8 cellular contexts compared by ENCODE assay signal in the genomic region with DNA sequence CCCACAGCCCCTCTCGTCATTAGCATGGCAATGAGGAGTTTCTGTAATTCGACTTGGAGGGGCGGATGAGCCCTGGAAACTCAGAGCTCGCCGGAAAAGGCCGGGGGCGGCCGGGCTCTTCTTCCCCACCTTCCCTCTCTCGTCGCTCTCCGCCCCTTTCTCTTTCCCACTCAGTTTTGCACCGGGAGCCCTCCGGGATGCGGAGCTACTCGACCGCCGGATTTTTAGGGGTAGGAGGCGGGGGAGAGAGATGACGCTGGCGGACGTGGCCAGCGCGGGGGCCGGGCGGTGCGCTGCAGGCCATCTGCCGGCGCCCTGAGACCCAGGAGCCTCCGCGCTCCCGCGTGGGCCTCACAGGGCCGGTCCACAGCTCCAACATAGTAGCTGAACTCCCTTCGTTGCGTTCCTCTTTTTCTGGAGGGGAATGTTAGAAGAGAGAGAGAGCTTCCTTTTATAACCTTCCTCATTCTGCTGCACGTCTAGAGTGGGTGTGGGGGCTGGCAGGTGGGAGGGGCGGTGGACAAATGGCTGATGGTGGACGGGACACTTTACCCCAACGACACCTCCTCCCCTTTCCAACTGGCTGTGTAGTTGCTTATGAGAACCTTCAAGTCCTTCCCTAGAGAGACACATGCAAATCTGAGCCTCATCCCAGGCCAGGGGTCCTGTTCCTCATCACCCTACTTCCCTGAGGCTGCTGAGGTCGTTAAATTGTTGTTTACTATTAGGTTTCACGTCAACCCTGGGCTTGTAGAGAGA. TPM values are rescaled to one million over a fixed set of nuclear protein-coding genes. Genes with fewer than 3 reads are reported as not detected.
DNase-seq lines count a peak whose midpoint lies in the region; ATAC-seq, FAIRE-seq and TF ChIP-seq lines count a peak whose summit lies in the region.

No MANE protein-coding gene starts in this region.

- peaks cover 24% of the 10 kb centered on the region for H3K4me1 Mint-ChIP-seq in T-helper 17 cell

- H3K4me1 ChIP-seq in foreskin keratinocyte (peaks cover 12% of the 10 kb centered on the region), pancreas (peaks cover 0 to 8% (median 4%) of the 10 kb centered on the region in 3 donors)

- FAIRE-seq in H54 (lab: Jason Lieb, UNC) = no peak
- no peak for FAIRE-seq in pancreas (lab: Jason Lieb, UNC)

- no peak for DNase-seq in BJ (ENCODE audit: low read depth)
- DNase-seq in H54 (ENCODE audit: insufficient read length, low spot score) = no peak
- DNase-seq in T-helper 17 cell = no peak
- DNase-seq in foreskin keratinocyte = peak in 1 of 2 donors; percentile 32
- peak in 2 of 6 donors; percentile 27 to 35 for DNase-seq in pancreas
- no peak for DNase-seq in NK-92 treated with Interleukin-12 subunit alpha and Interleukin-12 subunit beta, amount 100 ng/mL, for 24 hours (lab: John Stamatoyannopoulos, UW)

- H3K36me3 ChIP-seq in BJ (ENCODE audit: control insufficient read depth, insufficient read depth, low read length) (no peaks in the 10 kb centered on the region), pancreas (no peaks in the 10 kb centered on the region)

- H3K4me3 Mint-ChIP-seq in T-helper 17 cell = peak overlapping the region; percentile 92

- H3K9me3 ChIP-seq in T-helper 17 cell (ENCODE audit: control insufficient read depth, low read length, poor library complexity, severe bottlenecking) = no peaks in the 10 kb centered on the region
- H3K9me3 ChIP-seq in pancreas = no peaks in the 10 kb centered on the region

- peaks cover 6% of the 10 kb centered on the region for H3K36me3 Mint-ChIP-seq in T-helper 17 cell (ENCODE audit: low read depth)

- TF ChIP-seq POLR2A in H54 (IDR thresholded peaks at IDR 0.05; ENCODE audit: low read depth, low read length) = peak; percentile 32; the same call in 1 of the 2 replicates

- no peak for TF ChIP-seq CTCF in BJ (IDR thresholded peaks at IDR 0.05; ENCODE audit: insufficient read depth, low read depth, low read length)
- peak; percentile 2 for TF ChIP-seq CTCF in foreskin keratinocyte (conservative IDR thresholded peaks at IDR 0.05)
- TF ChIP-seq CTCF in pancreas (IDR thresholded peaks at IDR 0.05) = no peak

- intact Hi-C loops in pancreas (cut with DNase I) = no loop called here

- ATAC-seq in T-helper 17 cell (no peak), foreskin keratinocyte (peak; percentile 4), pancreas (peak in 3 of 4 donors; percentile 28 to 61 (median 56)), HG03139 (IDR thresholded peaks at IDR 0.05; ENCODE audit: unreplicated experiment) (no peak), HG02885 (IDR thresholded peaks at IDR 0.05; ENCODE audit: poor library complexity, unreplicated experiment) (no peak)

- H3K4me3 ChIP-seq in BJ (ENCODE audit: low read depth, low read length) = peak overlapping the region; percentile 87
- peak overlapping the region; percentile 24 to 51 (median 34) for H3K4me3 ChIP-seq in pancreas

- CTCF ChIA-PET in BJ (lab: Yijun Ruan, JAX) = interaction anchor here (0.6 to 1.5 kb wide), 7 partner anchors 12 to 54 kb away, joined by 3 to 6 read pairs (median 3); partner anchors contain the start of gene HOXA5

- POLR2A ChIA-PET in BJ (lab: Charles Lee) = no interaction called here

- H3K27ac Mint-ChIP-seq in T-helper 17 cell = no peak overlapping the region

- peaks cover 84% of the 10 kb centered on the region for H3K27me3 Mint-ChIP-seq in T-helper 17 cell

- WGBS in pancreas, 2 donors = 7 to 8% methylated on average over 39 to 41 of the region's 41 CpGs

- H3K27me3 ChIP-seq in BJ (ENCODE audit: control insufficient read depth, insufficient read depth, low read length) = no peaks in the 10 kb centered on the region
- H3K27me3 ChIP-seq in foreskin keratinocyte = no peaks in the 10 kb centered on the region
- H3K27me3 ChIP-seq in pancreas = peaks cover 0 to 74% (median 20%) of the 10 kb centered on the region in 4 donors

- peak overlapping the region; percentile 89 for H3K27ac ChIP-seq in foreskin keratinocyte
- peak overlapping the region in 2 of 4 donors; percentile 47 to 60 for H3K27ac ChIP-seq in pancreas

RNA-seq across cellular contexts. Expression of gene HOXA1, which starts 1.1 kb away (rescaled TPM):
- polyA plus RNA-seq in BJ (2011; rRNA removed) (0.91 and 1.0 TPM in 2 replicates), foreskin keratinocyte (6.3 and 8.2 TPM in 2 replicates), pancreas (under 1 TPM in 1 of 2 donors, not detected in 1; 0.05 TPM)
- 0.62 and 0.81 TPM in 2 replicates for polyA minus RNA-seq in BJ (2011; rRNA and poly(A)+ RNA removed)
- total RNA-seq in T-helper 17 cell (under 1 TPM; 0.60 to 0.72 TPM), foreskin keratinocyte (7.5 and 8.3 TPM in 2 replicates), pancreas (under 1 TPM in 2 of 6 donors, not detected in 4; 0.12 to 0.16 TPM)

RNA-seq across cellular contexts. Expression of gene HOXA2, which starts 5.5 kb away (rescaled TPM):
- polyA plus RNA-seq in BJ (2011; rRNA removed) = 0.09 and 0.13 TPM in 2 replicates
- polyA minus RNA-seq in BJ (2011; rRNA and poly(A)+ RNA removed) = 0.19 TPM in 1 of 2 replicates, not detected in the other
- total RNA-seq in T-helper 17 cell = not detected
- 0.25 and 0.31 TPM in 2 replicates for total RNA-seq in foreskin keratinocyte
- 0.27 and 0.46 TPM in 2 replicates for polyA plus RNA-seq in foreskin keratinocyte
- under 1 TPM in 5 of 6 donors, not detected in 1; 0.09 to 0.53 (median 0.12) TPM for total RNA-seq in pancreas
- under 1 TPM; 0.27 to 0.28 TPM for polyA plus RNA-seq in pancreas

RNA-seq across cellular contexts. Expression of gene HOXA4, which starts 33.6 kb away (rescaled TPM):
- polyA plus RNA-seq in BJ (2011; rRNA removed) = 1.2 and 1.3 TPM in 2 replicates
- 0.90 and 1.0 TPM in 2 replicates for polyA minus RNA-seq in BJ (2011; rRNA and poly(A)+ RNA removed)
- under 1 TPM in 1 of 2 donors, not detected in 1; 0.26 TPM for total RNA-seq in T-helper 17 cell
- total RNA-seq in foreskin keratinocyte = 0.82 and 1.6 TPM in 2 replicates
- polyA plus RNA-seq in foreskin keratinocyte = 1.3 and 2.3 TPM in 2 replicates
- under 1 TPM; 0.19 to 0.98 (median 0.25) TPM for total RNA-seq in pancreas
- polyA plus RNA-seq in pancreas = 1 to 10 TPM; 1.9 to 2.4 TPM

RNA-seq across cellular contexts. Expression of gene HOXA5, which starts 46.5 kb away (rescaled TPM):
- polyA plus RNA-seq in BJ (2011; rRNA removed) = 1.2 and 1.7 TPM in 2 replicates
- 0.28 and 0.62 TPM in 2 replicates for polyA minus RNA-seq in BJ (2011; rRNA and poly(A)+ RNA removed)
- under 1 TPM in 1 of 2 donors, not detected in 1; 0.26 TPM for total RNA-seq in T-helper 17 cell
- 3.8 and 4.3 TPM in 2 replicates for total RNA-seq in foreskin keratinocyte
- polyA plus RNA-seq in foreskin keratinocyte = 2.4 and 3.0 TPM in 2 replicates
- total RNA-seq in pancreas = 1 to 10 TPM in 1 of 6 donors, under 1 TPM in 4, not detected in 1; 0.24 to 1.4 (median 0.76) TPM
- polyA plus RNA-seq in pancreas = 1 to 10 TPM in 1 of 2 donors, under 1 TPM in 1; 0.95 to 1.2 TPM

RNA-seq across cellular contexts. Expression of gene HOXA6, which starts 50.6 kb away (rescaled TPM):
- 0.45 and 0.77 TPM in 2 replicates for polyA plus RNA-seq in BJ (2011; rRNA removed)
- polyA minus RNA-seq in BJ (2011; rRNA and poly(A)+ RNA removed) = 0.62 TPM in 1 of 2 replicates, not detected in the other
- not detected for total RNA-seq in T-helper 17 cell
- 2.6 and 3.4 TPM in 2 replicates for total RNA-seq in foreskin keratinocyte
- polyA plus RNA-seq in foreskin keratinocyte = 0.31 and 0.40 TPM in 2 replicates
- under 1 TPM in 1 of 6 donors, not detected in 5; 0.34 TPM for total RNA-seq in pancreas
- polyA plus RNA-seq in pancreas = under 1 TPM in 1 of 2 donors, not detected in 1; 0.12 TPM

Comparison
In these comparisons a context has a peak if more than half of its experiments do, and no peak if none do; other contexts are left out.
1. ATAC-seq: peak in foreskin keratinocyte (single experiment) and pancreas (3 of 4); none in T-helper 17 cell (single experiment), HG03139 (single experiment) and HG02885 (single experiment).